ENCODE assay signal across 26 cellular contexts in genomic region chr5:131462479-131462878, GRCh38.
DNase-seq lines count a peak whose midpoint lies in the region; ATAC-seq and TF ChIP-seq lines count a peak whose summit lies in the region.
"Had no signal": no experiment of that assay in that cellular context is flagged by ENCODE, and none has a peak within 500 bp of the region (broad histone marks: within the 10 kb centered on the region; RNA-seq: fewer than 3 reads in every experiment).

No MANE protein-coding gene starts in this region.

- intact Hi-C loops in ovary (cut with DNase I): no loop called here

- POLR2A ChIA-PET in T-cell (lab: Charles Lee): interaction anchor here in 1 of 2 donors (0.6 kb wide), 1 partner anchor 19 kb away, joined by 4 read pairs; no protein-coding TSS in a partner anchor

- ATAC-seq in activated naive CD8-positive, alpha-beta T cell treated with anti-CD3 and anti-CD28 coated beads, Interleukin-2, amount 50 U/mL, for 24 hours: no peak
- ATAC-seq in T-cell (replicated peaks in 1 of 4): peak in 2 of 4 experiments; percentile 55 to 72
- no peak for ATAC-seq in GM18909 (IDR thresholded peaks at IDR 0.05; ENCODE audit: poor library complexity, unreplicated experiment)
- ATAC-seq: effector memory CD8-positive, alpha-beta T cell had no signal

- H3K4me1 Mint-ChIP-seq in activated naive CD8-positive, alpha-beta T cell treated with anti-CD3 and anti-CD28 coated beads for 36 hours: peaks cover 44% of the 10 kb centered on the region
- H3K4me1 Mint-ChIP-seq in activated naive CD8-positive, alpha-beta T cell treated with anti-CD3 and anti-CD28 coated beads, Interleukin-2, amount 50 U/mL, for 24 hours: peaks cover 41% of the 10 kb centered on the region
- peaks cover 56 to 74% (median 58%) of the 10 kb centered on the region in 3 donors for H3K4me1 Mint-ChIP-seq in T-cell

- no peaks in the 10 kb centered on the region for H3K27me3 ChIP-seq in ovary
- H3K27me3 ChIP-seq: adrenal gland, brain microvascular endothelial cell, Peyer's patch, right atrium auricular region, SJCRH30, tibial artery had no signal

- no peak for TF ChIP-seq CTCF in ovary (IDR thresholded peaks at IDR 0.05)

- H3K27me3 Mint-ChIP-seq in activated naive CD8-positive, alpha-beta T cell treated with anti-CD3 and anti-CD28 coated beads for 36 hours: no peaks in the 10 kb centered on the region
- no peaks in the 10 kb centered on the region for H3K27me3 Mint-ChIP-seq in activated naive CD8-positive, alpha-beta T cell treated with anti-CD3 and anti-CD28 coated beads, Interleukin-2, amount 50 U/mL, for 24 hours
- no peaks in the 10 kb centered on the region for H3K27me3 Mint-ChIP-seq in T-cell
- H3K27me3 Mint-ChIP-seq: effector memory CD8-positive, alpha-beta T cell; stimulated activated naive CD8-positive, alpha-beta T cell treated with anti-CD3 and anti-CD28 coated beads, Interleukin-15, Interleukin-2, amounts not matched to agents 100 ng/mL and 50 ng/mL, for 24 hours had no signal

- no peak overlapping the region for H3K4me3 Mint-ChIP-seq in activated naive CD8-positive, alpha-beta T cell treated with anti-CD3 and anti-CD28 coated beads for 36 hours
- H3K4me3 Mint-ChIP-seq in activated naive CD8-positive, alpha-beta T cell treated with anti-CD3 and anti-CD28 coated beads, Interleukin-2, amount 50 U/mL, for 24 hours: no peak overlapping the region
- peak overlapping the region in 1 of 3 donors; percentile 32 for H3K4me3 Mint-ChIP-seq in T-cell
- H3K4me3 Mint-ChIP-seq: effector memory CD8-positive, alpha-beta T cell; stimulated activated naive CD8-positive, alpha-beta T cell treated with anti-CD3 and anti-CD28 coated beads, Interleukin-15, Interleukin-2, amounts not matched to agents 100 ng/mL and 50 ng/mL, for 24 hours; T-helper 1 cell treated with Interleukin-12 subunit alpha and Interleukin-12 subunit beta and Interleukin-4 antibody, amounts not matched to agents 30 μg/mL and 1 μg/mL, for 36 hours had no signal

- no peak for TF ChIP-seq EP300 in ovary (IDR thresholded peaks at IDR 0.05)

- H3K27ac Mint-ChIP-seq in activated naive CD8-positive, alpha-beta T cell treated with anti-CD3 and anti-CD28 coated beads for 36 hours: peak overlapping the region; percentile 29
- no peak overlapping the region for H3K27ac Mint-ChIP-seq in activated naive CD8-positive, alpha-beta T cell treated with anti-CD3 and anti-CD28 coated beads, Interleukin-2, amount 50 U/mL, for 24 hours
- peak overlapping the region; percentile 59 to 65 for H3K27ac Mint-ChIP-seq in T-cell
- H3K27ac Mint-ChIP-seq: effector memory CD8-positive, alpha-beta T cell; stimulated activated naive CD8-positive, alpha-beta T cell treated with anti-CD3 and anti-CD28 coated beads, Interleukin-15, Interleukin-2, amounts not matched to agents 100 ng/mL and 50 ng/mL, for 24 hours; T-helper 1 cell treated with Interleukin-12 subunit alpha and Interleukin-12 subunit beta and Interleukin-4 antibody, amounts not matched to agents 30 μg/mL and 1 μg/mL, for 36 hours had no signal

- peaks cover 62% of the 10 kb centered on the region for H3K36me3 Mint-ChIP-seq in activated naive CD8-positive, alpha-beta T cell treated with anti-CD3 and anti-CD28 coated beads for 36 hours
- H3K36me3 Mint-ChIP-seq in activated naive CD8-positive, alpha-beta T cell treated with anti-CD3 and anti-CD28 coated beads, Interleukin-2, amount 50 U/mL, for 24 hours (ENCODE audit: low read depth): peaks cover 60% of the 10 kb centered on the region
- peaks cover 55% of the 10 kb centered on the region for H3K36me3 Mint-ChIP-seq in T-cell

- CTCF ChIA-PET in T-cell (lab: Charles Lee): interaction anchor here in 1 of 2 donors (0.5 to 0.9 kb wide), 2 partner anchors 8 to 355 kb away, joined by 3 read pairs; no protein-coding TSS in a partner anchor

- no peak for TF ChIP-seq POLR2A in ovary (IDR thresholded peaks at IDR 0.05)

- H3K4me3 ChIP-seq in ovary: no peak overlapping the region
- H3K4me3 ChIP-seq: adrenal gland, GM23248, Peyer's patch, right atrium auricular region, SJCRH30, tibial artery had no signal

- DNase-seq in activated naive CD8-positive, alpha-beta T cell treated with anti-CD3 and anti-CD28 coated beads for 36 hours: no peak
- DNase-seq in activated naive CD8-positive, alpha-beta T cell treated with anti-CD3 and anti-CD28 coated beads, Interleukin-2, amount 50 U/mL, for 24 hours: no peak
- DNase-seq in GF-D8 (lab: John Stamatoyannopoulos, UW): peak; percentile 43
- DNase-seq in T-cell: no peak
- DNase-seq in pulmonary artery endothelial cell (ENCODE audit: low read depth, low spot score): peak; percentile 27
- DNase-seq in Kasumi-1 (lab: John Stamatoyannopoulos, UW): no peak
- DNase-seq in ovary: no peak
- DNase-seq: activated CD4-positive, alpha-beta T cell treated with anti-CD3 and anti-CD28 coated beads, Interleukin-2, amount 50 U/mL, for 1 hour; activated effector memory CD4-positive, alpha-beta T cell treated with anti-CD3 and anti-CD28 coated beads, Interleukin-2, amount 50 U/mL, for 16 hours; adrenal gland; brain microvascular endothelial cell; effector memory CD8-positive, alpha-beta T cell; GM23248; kidney; NCI-H1105 treated with DMSO at 0.1 percent for 48 hours; NCI-H345; NK-92 treated with Interleukin-12 subunit alpha and Interleukin-12 subunit beta, amount 100 ng/mL, for 24 hours; occipital lobe; Peyer's patch; SJCRH30; stimulated activated CD4-positive, alpha-beta T cell treated with anti-CD3 and anti-CD28 coated beads, Interleukin-12 subunit alpha, Interleukin-12 subunit beta, amount 100 ng/mL, for 4 hours; tibial artery had no signal

- no peaks in the 10 kb centered on the region for H3K4me1 ChIP-seq in ovary (ENCODE audit: insufficient read depth)
- H3K4me1 ChIP-seq: adrenal gland, Peyer's patch, SJCRH30, tibial artery had no signal

- 55 to 74% (median 71%) methylated on average over 3 of the region's 3 CpGs for WGBS in ovary, 3 donors

- no peaks in the 10 kb centered on the region for H3K36me3 ChIP-seq in ovary
- H3K36me3 ChIP-seq: adrenal gland, brain microvascular endothelial cell, right atrium auricular region had no signal

- H3K9me3 Mint-ChIP-seq in activated naive CD8-positive, alpha-beta T cell treated with anti-CD3 and anti-CD28 coated beads for 36 hours: peaks cover 7% of the 10 kb centered on the region
- H3K9me3 Mint-ChIP-seq in activated naive CD8-positive, alpha-beta T cell treated with anti-CD3 and anti-CD28 coated beads, Interleukin-2, amount 50 U/mL, for 24 hours: no peaks in the 10 kb centered on the region
- no peaks in the 10 kb centered on the region for H3K9me3 Mint-ChIP-seq in T-cell
- H3K9me3 Mint-ChIP-seq: effector memory CD8-positive, alpha-beta T cell; T-helper 1 cell treated with Interleukin-12 subunit alpha and Interleukin-12 subunit beta and Interleukin-4 antibody, amounts not matched to agents 30 μg/mL and 1 μg/mL, for 36 hours had no signal

- H3K27ac ChIP-seq in ovary: no peak overlapping the region
- H3K27ac ChIP-seq: adrenal gland, brain microvascular endothelial cell, GM23248, Peyer's patch, right atrium auricular region, SJCRH30, tibial artery had no signal

- H3K9me3 ChIP-seq in ovary: no peaks in the 10 kb centered on the region
- H3K9me3 ChIP-seq: adrenal gland, Peyer's patch, right atrium auricular region, SJCRH30, tibial artery had no signal

Comparison
In these comparisons a context has a peak if more than half of its experiments do, and no peak if none do; other contexts are left out.
1. DNase-seq: peak in GF-D8 (single experiment) and pulmonary artery endothelial cell (single experiment); none in activated naive CD8-positive, alpha-beta T cell treated with anti-CD3 and anti-CD28 coated beads for 36 hours (single experiment), activated naive CD8-positive, alpha-beta T cell treated with anti-CD3 and anti-CD28 coated beads, Interleukin-2, amount 50 U/mL, for 24 hours (single experiment), T-cell (0 of 34), Kasumi-1 (0 of 2) and ovary (0 of 5).